Comparison of ENCODE assay signal across 1 cellular context in the genomic region with DNA sequence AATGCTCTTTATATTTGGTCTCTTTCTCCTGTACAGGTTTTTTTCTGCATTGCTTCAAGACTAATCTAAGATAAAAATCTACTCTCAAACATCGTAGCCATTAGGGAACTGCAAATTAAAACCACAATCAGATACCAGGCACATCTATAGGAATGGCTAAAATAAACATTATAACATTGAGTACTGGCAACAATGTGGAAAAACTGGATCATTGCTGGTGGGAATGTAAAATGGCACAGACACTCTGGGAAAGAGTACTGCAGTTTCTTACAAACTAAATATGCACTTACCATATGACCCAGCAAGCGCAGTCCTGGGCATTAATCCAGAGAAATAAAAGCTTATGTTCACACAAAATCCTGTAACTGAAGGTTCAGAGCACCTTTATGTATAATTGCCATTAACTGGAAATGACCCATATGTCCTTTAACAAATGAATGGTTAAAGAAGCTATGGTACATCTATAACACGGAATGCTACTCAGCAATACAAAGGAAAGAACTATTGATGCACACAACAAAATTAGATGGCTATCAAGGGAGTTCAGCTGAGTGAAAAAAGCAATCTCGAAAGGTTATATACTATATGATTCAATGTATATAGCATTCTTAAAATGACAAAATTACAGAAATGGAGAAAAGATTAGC.
TF ChIP-seq lines count a peak whose summit lies in the region.

No MANE protein-coding gene starts in this region.

TF ChIP-seq in GM23338, 12 proteins besides CTCF, POLR2A, EP300 and RAD21 (continued from another document):
- TF ChIP-seq, protein P1, sequence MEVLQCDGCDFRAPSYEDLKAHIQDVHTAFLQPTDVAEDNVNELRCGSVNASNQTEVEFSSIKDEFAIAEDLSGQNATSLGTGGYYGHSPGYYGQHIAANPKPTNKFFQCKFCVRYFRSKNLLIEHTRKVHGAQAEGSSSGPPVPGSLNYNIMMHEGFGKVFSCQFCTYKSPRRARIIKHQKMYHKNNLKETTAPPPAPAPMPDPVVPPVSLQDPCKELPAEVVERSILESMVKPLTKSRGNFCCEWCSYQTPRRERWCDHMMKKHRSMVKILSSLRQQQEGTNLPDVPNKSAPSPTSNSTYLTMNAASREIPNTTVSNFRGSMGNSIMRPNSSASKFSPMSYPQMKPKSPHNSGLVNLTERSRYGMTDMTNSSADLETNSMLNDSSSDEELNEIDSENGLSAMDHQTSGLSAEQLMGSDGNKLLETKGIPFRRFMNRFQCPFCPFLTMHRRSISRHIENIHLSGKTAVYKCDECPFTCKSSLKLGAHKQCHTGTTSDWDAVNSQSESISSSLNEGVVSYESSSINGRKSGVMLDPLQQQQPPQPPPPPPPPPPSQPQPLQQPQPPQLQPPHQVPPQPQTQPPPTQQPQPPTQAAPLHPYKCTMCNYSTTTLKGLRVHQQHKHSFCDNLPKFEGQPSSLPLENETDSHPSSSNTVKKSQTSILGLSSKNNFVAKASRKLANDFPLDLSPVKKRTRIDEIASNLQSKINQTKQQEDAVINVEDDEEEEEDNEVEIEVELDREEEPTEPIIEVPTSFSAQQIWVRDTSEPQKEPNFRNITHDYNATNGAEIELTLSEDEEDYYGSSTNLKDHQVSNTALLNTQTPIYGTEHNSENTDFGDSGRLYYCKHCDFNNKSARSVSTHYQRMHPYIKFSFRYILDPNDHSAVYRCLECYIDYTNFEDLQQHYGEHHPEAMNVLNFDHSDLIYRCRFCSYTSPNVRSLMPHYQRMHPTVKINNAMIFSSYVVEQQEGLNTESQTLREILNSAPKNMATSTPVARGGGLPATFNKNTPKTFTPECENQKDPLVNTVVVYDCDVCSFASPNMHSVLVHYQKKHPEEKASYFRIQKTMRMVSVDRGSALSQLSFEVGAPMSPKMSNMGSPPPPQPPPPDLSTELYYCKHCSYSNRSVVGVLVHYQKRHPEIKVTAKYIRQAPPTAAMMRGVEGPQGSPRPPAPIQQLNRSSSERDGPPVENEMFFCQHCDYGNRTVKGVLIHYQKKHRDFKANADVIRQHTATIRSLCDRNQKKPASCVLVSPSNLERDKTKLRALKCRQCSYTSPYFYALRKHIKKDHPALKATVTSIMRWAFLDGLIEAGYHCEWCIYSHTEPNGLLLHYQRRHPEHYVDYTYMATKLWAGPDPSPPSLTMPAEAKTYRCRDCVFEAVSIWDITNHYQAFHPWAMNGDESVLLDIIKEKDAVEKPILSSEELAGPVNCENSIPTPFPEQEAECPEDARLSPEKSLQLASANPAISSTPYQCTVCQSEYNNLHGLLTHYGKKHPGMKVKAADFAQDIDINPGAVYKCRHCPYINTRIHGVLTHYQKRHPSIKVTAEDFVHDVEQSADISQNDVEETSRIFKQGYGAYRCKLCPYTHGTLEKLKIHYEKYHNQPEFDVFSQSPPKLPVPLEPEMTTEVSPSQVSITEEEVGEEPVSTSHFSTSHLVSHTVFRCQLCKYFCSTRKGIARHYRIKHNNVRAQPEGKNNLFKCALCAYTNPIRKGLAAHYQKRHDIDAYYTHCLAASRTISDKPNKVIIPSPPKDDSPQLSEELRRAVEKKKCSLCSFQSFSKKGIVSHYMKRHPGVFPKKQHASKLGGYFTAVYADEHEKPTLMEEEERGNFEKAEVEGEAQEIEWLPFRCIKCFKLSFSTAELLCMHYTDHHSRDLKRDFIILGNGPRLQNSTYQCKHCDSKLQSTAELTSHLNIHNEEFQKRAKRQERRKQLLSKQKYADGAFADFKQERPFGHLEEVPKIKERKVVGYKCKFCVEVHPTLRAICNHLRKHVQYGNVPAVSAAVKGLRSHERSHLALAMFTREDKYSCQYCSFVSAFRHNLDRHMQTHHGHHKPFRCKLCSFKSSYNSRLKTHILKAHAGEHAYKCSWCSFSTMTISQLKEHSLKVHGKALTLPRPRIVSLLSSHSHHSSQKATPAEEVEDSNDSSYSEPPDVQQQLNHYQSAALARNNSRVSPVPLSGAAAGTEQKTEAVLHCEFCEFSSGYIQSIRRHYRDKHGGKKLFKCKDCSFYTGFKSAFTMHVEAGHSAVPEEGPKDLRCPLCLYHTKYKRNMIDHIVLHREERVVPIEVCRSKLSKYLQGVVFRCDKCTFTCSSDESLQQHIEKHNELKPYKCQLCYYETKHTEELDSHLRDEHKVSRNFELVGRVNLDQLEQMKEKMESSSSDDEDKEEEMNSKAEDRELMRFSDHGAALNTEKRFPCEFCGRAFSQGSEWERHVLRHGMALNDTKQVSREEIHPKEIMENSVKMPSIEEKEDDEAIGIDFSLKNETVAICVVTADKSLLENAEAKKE (CRISPR knock-in tag; IDR thresholded peaks at IDR 0.05) = no peak
- TF ChIP-seq POLR2AphosphoS5 (IDR thresholded peaks at IDR 0.05; ENCODE audit: low read depth) = no peak
- no peak for TF ChIP-seq ZNF331 (CRISPR knock-in tag; IDR thresholded peaks at IDR 0.05; ENCODE audit: low read depth)
- no peak for TF ChIP-seq EZH2phosphoT487 (IDR thresholded peaks at IDR 0.05; ENCODE audit: unreplicated experiment)
- no peak for TF ChIP-seq STAT1 (IDR thresholded peaks at IDR 0.05; ENCODE audit: unreplicated experiment)
- TF ChIP-seq CREB1 (CRISPR knock-in tag; IDR thresholded peaks at IDR 0.05; ENCODE audit: low read depth) = no peak
- TF ChIP-seq NANOG (IDR thresholded peaks at IDR 0.05; ENCODE audit: borderline replicate concordance) = no peak
- no peak for TF ChIP-seq ETS1 (IDR thresholded peaks at IDR 0.05)
TF ChIP-seq in GM23338: peak in this region for 0.
